Comparison of ENCODE assay signal across 11 cellular contexts in the genomic region with DNA sequence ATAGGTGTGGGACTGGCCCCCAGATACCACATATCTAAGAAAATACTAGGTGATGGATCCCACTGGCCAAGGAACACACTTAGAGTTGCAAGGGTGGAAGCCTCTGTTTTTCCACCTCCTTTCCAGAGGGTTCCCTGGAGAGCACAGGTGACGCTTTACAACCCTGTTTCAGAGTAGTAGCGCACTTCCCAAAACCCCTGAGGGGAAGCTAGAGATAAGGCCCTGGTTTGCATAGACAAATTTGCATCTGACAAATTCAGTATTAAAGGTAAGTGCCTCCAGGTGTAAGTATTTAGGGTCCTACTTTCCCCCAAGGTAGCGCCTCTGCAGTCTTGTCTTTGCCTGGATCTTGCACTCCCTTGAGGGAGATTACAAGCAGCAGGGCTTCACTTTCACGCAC. TPM values are rescaled to one million over a fixed set of nuclear protein-coding genes. Genes with fewer than 3 reads are reported as not detected.
DNase-seq lines count a peak whose midpoint lies in the region; ATAC-seq and TF ChIP-seq lines count a peak whose summit lies in the region.
"Had no signal": no experiment of that assay in that cellular context is flagged by ENCODE, and none has a peak within 500 bp of the region (broad histone marks: within the 10 kb centered on the region; RNA-seq: fewer than 3 reads in every experiment).

No MANE protein-coding gene starts in this region.

- no peaks in the 10 kb centered on the region for H4K20me1 ChIP-seq in PC-9 (ENCODE audit: insufficient read depth)

- H2AFZ ChIP-seq in PC-9 = peak overlapping the region; percentile 91; the same call in 1 of the 2 replicates

- 0 out of 2 replicates have a peak, but pooled peaks cover 6% of the 10 kb centered on the region for H3K4me1 ChIP-seq in PC-9 (replicated peaks; ENCODE audit: insufficient read depth)

- no peaks in the 10 kb centered on the region for H3F3A ChIP-seq in PC-9 (ENCODE audit: insufficient read depth, low read depth)

- H3K9me2 ChIP-seq in PC-9 (ENCODE audit: insufficient read depth) = no peaks in the 10 kb centered on the region

- POLR2A ChIA-PET in PC-9 (lab: Charles Lee; ENCODE audit: unreplicated experiment) = no interaction called here

- no peaks in the 10 kb centered on the region for H3K27me3 ChIP-seq in PC-9 (ENCODE audit: insufficient read depth, low read depth)

- TF ChIP-seq CTCF in PC-9 (conservative IDR thresholded peaks at IDR 0.05) = no peak
- no peak for TF ChIP-seq CTCF in fibroblast of mammary gland (conservative IDR thresholded peaks at IDR 0.05; ENCODE audit: control insufficient read depth, insufficient read depth, low read depth, low read length)
- TF ChIP-seq CTCF in retinal pigment epithelial cell (conservative IDR thresholded peaks at IDR 0.05; ENCODE audit: low read depth, low read length) = no peak

- no peak for ATAC-seq in HG03045 (IDR thresholded peaks at IDR 0.05; ENCODE audit: unreplicated experiment)

- no peaks in the 10 kb centered on the region for H3K36me3 ChIP-seq in PC-9 (ENCODE audit: low read depth)
- H3K36me3 ChIP-seq: left lung had no signal

- no peaks in the 10 kb centered on the region for H3K79me2 ChIP-seq in PC-9 (ENCODE audit: low read depth)

- no peaks in the 10 kb centered on the region for H3K9me3 ChIP-seq in PC-9 (ENCODE audit: insufficient read depth, low read depth)
- H3K9me3 ChIP-seq: left lung had no signal

- H3K4me3 ChIP-seq in PC-9 (peak overlapping the region; percentile 52; the same call in 1 of the 2 replicates), fibroblast of mammary gland (ENCODE audit: control insufficient read depth, low read depth, low read length) (peak overlapping the region; percentile 40), retinal pigment epithelial cell (ENCODE audit: low read length) (peak overlapping the region; percentile 57)

- H3K27ac ChIP-seq in PC-9 = no peak overlapping the region
- H3K27ac ChIP-seq: left lung, RWPE1 had no signal

- BruUV-seq in PC-9 (replicated peaks; lab: Mats Ljungman, UMichigan) = no TSS peak

- CTCF ChIA-PET in PC-9 (lab: Charles Lee) = interaction anchor here (0.7 kb wide), 1 partner anchor 60 kb away, joined by 11 read pairs; no protein-coding TSS in a partner anchor

- peak; percentile 61 for DNase-seq in NCI-H1436 (lab: John Stamatoyannopoulos, UW)
- no peak for DNase-seq in NCI-H1436 treated with DMSO at 0.1 percent for 48 hours (lab: John Stamatoyannopoulos, UW)
- DNase-seq in PC-9 = no peak
- DNase-seq in fibroblast of mammary gland (ENCODE audit: low read depth) = no peak
- no peak for DNase-seq in retinal pigment epithelial cell (ENCODE audit: low read depth)
- no peak for DNase-seq in activated gamma-delta T cell treated with Interleukin-2 at 50 U/mL for 16 hours
- no peak for DNase-seq in cerebellum (ENCODE audit: low spot score)

- peak overlapping the region; percentile 74 for H3K4me2 ChIP-seq in PC-9

- intact Hi-C loops in PC-9 (cut with micrococcal nuclease; ENCODE audit: unreplicated experiment) = loop anchor here (2.0 kb wide), 1 partner anchor 19 kb away; no protein-coding TSS in a partner anchor

RNA-seq across cellular contexts. Expression of a gene that starts 0.5 kb away (rescaled TPM):
- total RNA-seq in PC-9 (2021) (1.5 and 1.6 TPM in 2 replicates), cerebellum (47.5 TPM)

RNA-seq across cellular contexts. Expression of a gene that starts 22.9 kb away (rescaled TPM):
- total RNA-seq in PC-9 (2021) (not detected in 2 replicates), cerebellum (69.3 TPM)
- total RNA-seq: A172, left lung had no signal

Comparison
In these comparisons a context has a peak if more than half of its experiments do, and no peak if none do; other contexts are left out.
1. RNA of a gene that starts 0.5 kb away (total RNA-seq): 47.5 TPM in cerebellum (single experiment); 1.5 to 1.6 TPM in PC-9; every median in the first group is over 10 times any median in the second.
2. RNA of a gene that starts 22.9 kb away (total RNA-seq): 69.3 TPM in cerebellum (single experiment); not detected in PC-9; every median in the first group is over 10 times any median in the second.
3. Peak in every context shown above with its lines, with median percentiles within 50 percentile points of each other: H3K4me3 ChIP-seq.